ENCODE assay signal across 9 cellular contexts in the genomic region with DNA sequence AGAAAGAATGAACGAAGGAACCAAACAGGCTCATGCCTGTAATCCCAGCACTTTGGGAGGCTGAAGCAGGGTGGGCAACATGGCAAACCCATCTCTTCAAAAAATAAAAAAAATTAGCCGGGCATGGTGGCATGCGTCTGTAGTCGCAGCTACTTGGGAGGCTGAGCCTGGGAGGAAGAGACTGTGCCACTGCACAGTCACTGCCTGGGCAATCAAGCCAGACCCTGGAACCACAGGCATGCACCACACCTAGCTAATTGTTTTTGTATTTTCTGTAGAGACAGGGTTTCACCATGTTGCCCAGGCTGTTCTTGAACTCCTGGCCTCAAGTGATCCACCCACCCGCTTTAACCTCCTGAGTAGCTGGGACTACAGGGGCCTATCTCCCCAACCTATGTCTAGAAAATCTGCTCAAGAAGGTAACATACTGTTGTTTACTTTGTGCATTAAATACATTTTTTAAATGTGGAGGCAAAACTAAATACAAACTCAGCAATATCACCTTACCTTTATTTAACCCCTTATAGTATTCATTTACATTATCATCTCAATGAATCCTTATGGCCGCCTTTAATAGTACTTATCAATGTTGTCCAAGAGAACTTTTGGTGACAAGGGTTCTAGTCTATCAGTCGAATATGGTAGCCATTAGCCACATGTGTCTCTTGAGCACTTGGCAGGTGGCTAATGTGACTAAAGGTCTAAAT. TPM values are rescaled to one million over a fixed set of nuclear protein-coding genes. Genes with fewer than 3 reads are reported as not detected.
DNase-seq lines count a peak whose midpoint lies in the region; TF ChIP-seq lines count a peak whose summit lies in the region.
"Had no signal": no experiment of that assay in that cellular context is flagged by ENCODE, and none has a peak within 500 bp of the region (broad histone marks: within the 10 kb centered on the region; RNA-seq: fewer than 3 reads in every experiment).

No MANE protein-coding gene starts in this region.

- no peak for TF ChIP-seq EP300 in suprapubic skin (IDR thresholded peaks at IDR 0.05)

- no peaks in the 10 kb centered on the region for H3K9me3 Mint-ChIP-seq in activated naive CD4-positive, alpha-beta T cell treated with anti-CD3 and anti-CD28 coated beads for 36 hours

- TF ChIP-seq POLR2A in suprapubic skin (IDR thresholded peaks at IDR 0.05) = no peak

- H3K4me3 ChIP-seq in iPS-20b (ENCODE audit: low read length) = peak overlapping the region; percentile 42; the same call in 1 of the 2 replicates
- H3K4me3 ChIP-seq in suprapubic skin = peak overlapping the region; percentile 25

- H3K27me3 Mint-ChIP-seq in activated naive CD4-positive, alpha-beta T cell treated with anti-CD3 and anti-CD28 coated beads for 36 hours (ENCODE audit: low read depth) = no peaks in the 10 kb centered on the region

- peaks cover 47% of the 10 kb centered on the region for H3K36me3 Mint-ChIP-seq in activated naive CD4-positive, alpha-beta T cell treated with anti-CD3 and anti-CD28 coated beads for 36 hours (ENCODE audit: low read depth)

- CTCF ChIA-PET in activated naive CD4-positive, alpha-beta T cell treated with anti-CD3 and anti-CD28 coated beads for 36 hours (lab: Charles Lee) = interaction anchor here (0.6 to 4.1 kb wide), 9 partner anchors 8 to 135 kb away, joined by 3 to 36 read pairs (median 5); no protein-coding TSS in a partner anchor

- H3K4me1 ChIP-seq in iPS-20b (ENCODE audit: insufficient read depth, low read length) = peaks cover 5% of the 10 kb centered on the region; the same call in 1 of the 2 replicates
- peaks cover 52% of the 10 kb centered on the region for H3K4me1 ChIP-seq in suprapubic skin

- H3K9me3 ChIP-seq in iPS-20b (ENCODE audit: insufficient read depth, low read depth, low read length) (no peaks in the 10 kb centered on the region), suprapubic skin (no peaks in the 10 kb centered on the region)

- peaks cover 40% of the 10 kb centered on the region for H3K4me1 Mint-ChIP-seq in activated naive CD4-positive, alpha-beta T cell treated with anti-CD3 and anti-CD28 coated beads for 36 hours (ENCODE audit: low read depth)

- 59% methylated on average over 7 of the region's 7 CpGs for whole genome bisulfite sequencing in suprapubic skin

- H3K4me3 Mint-ChIP-seq in activated naive CD4-positive, alpha-beta T cell treated with anti-CD3 and anti-CD28 coated beads for 36 hours = peak overlapping the region; percentile 34

- H3K27ac Mint-ChIP-seq in activated naive CD4-positive, alpha-beta T cell treated with anti-CD3 and anti-CD28 coated beads for 36 hours = peak overlapping the region; percentile 59

- peak overlapping the region; percentile 33 for H3K9ac ChIP-seq in iPS-20b (ENCODE audit: low read depth, low read length)

- DNase-seq in activated naive CD4-positive, alpha-beta T cell treated with anti-CD3 and anti-CD28 coated beads for 36 hours = no peak
- DNase-seq in activated naive CD4-positive, alpha-beta T cell (lab: John Stamatoyannopoulos, UW) = no peak
- peak; percentile 14 to 18 for DNase-seq in activated T-cell treated with anti-CD3 and anti-CD28 coated beads, Interleukin-2, amount 50 U/mL, for 48 hours
- DNase-seq in suprapubic skin (ENCODE audit: low spot score in 2 of 2) = no peak
- no peak for DNase-seq in anterior cingulate cortex (lab: John Stamatoyannopoulos, UW)
- DNase-seq in NCI-H2171 treated with DMSO at 0.1 percent for 48 hours (lab: John Stamatoyannopoulos, UW) = no peak
- no peak for DNase-seq in NCI-H2081 treated with DMSO at 0.1 percent for 48 hours (lab: John Stamatoyannopoulos, UW)
- DNase-seq: activated gamma-delta T cell had no signal

- intact Hi-C loops in activated naive CD4-positive, alpha-beta T cell treated with anti-CD3 and anti-CD28 coated beads for 36 hours (cut with micrococcal nuclease) = no loop called here

- peaks cover 72% of the 10 kb centered on the region for H3K36me3 ChIP-seq in iPS-20b (ENCODE audit: insufficient read depth, low read depth, low read length)
- H3K36me3 ChIP-seq in suprapubic skin = peaks cover 44% of the 10 kb centered on the region

- TF ChIP-seq CTCF in suprapubic skin (IDR thresholded peaks at IDR 0.05) = no peak

- no peaks in the 10 kb centered on the region for H3K27me3 ChIP-seq in iPS-20b (ENCODE audit: insufficient read depth, low read length)
- H3K27me3 ChIP-seq in suprapubic skin = no peaks in the 10 kb centered on the region

- H3K27ac ChIP-seq in iPS-20b (ENCODE audit: low read length) (no peak overlapping the region), suprapubic skin (no peak overlapping the region)

RNA-seq across cellular contexts. Expression of a gene that starts 2.7 kb away (rescaled TPM):
- total RNA-seq in activated naive CD4-positive, alpha-beta T cell treated with anti-CD3 and anti-CD28 coated beads for 36 hours = 10 to 100 TPM; 82.3 to 87.2 TPM
- 100 to 1,000 TPM in 1 of 4 donors, 10 to 100 TPM in 3; 33.6 to 116 (median 50.3) TPM for total RNA-seq in suprapubic skin

RNA-seq across cellular contexts. Expression of a gene that starts 10.0 kb away (rescaled TPM):
- under 1 TPM in 1 of 2 experiments, not detected in 1; 0.29 TPM for total RNA-seq in activated naive CD4-positive, alpha-beta T cell treated with anti-CD3 and anti-CD28 coated beads for 36 hours
- total RNA-seq in suprapubic skin = not detected

RNA-seq across cellular contexts. Expression of a gene that starts 20.3 kb away (rescaled TPM):
- total RNA-seq in activated naive CD4-positive, alpha-beta T cell treated with anti-CD3 and anti-CD28 coated beads for 36 hours = 10 to 100 TPM; 17.1 to 21.3 TPM
- total RNA-seq in suprapubic skin = 10 to 100 TPM; 18.1 to 30.8 (median 23.8) TPM

RNA-seq across cellular contexts. Expression of a gene that starts 46.9 kb away (rescaled TPM):
- total RNA-seq in activated naive CD4-positive, alpha-beta T cell treated with anti-CD3 and anti-CD28 coated beads for 36 hours = 100 to 1,000 TPM; 154 to 159 TPM
- total RNA-seq in suprapubic skin = 10 to 100 TPM; 13.7 to 42.1 (median 20.6) TPM

Comparison
In these comparisons a context has a peak if more than half of its experiments do, and no peak if none do; other contexts are left out.
1. DNase-seq: peak in activated T-cell treated with anti-CD3 and anti-CD28 coated beads, Interleukin-2, amount 50 U/mL, for 48 hours (2 of 2); none in activated naive CD4-positive, alpha-beta T cell treated with anti-CD3 and anti-CD28 coated beads for 36 hours (single experiment), activated naive CD4-positive, alpha-beta T cell (0 of 4), suprapubic skin (0 of 2), anterior cingulate cortex (0 of 58), NCI-H2171 treated with DMSO at 0.1 percent for 48 hours (single experiment) and NCI-H2081 treated with DMSO at 0.1 percent for 48 hours (single experiment).